12 cellular contexts compared by ENCODE assay signal in the genomic region with DNA sequence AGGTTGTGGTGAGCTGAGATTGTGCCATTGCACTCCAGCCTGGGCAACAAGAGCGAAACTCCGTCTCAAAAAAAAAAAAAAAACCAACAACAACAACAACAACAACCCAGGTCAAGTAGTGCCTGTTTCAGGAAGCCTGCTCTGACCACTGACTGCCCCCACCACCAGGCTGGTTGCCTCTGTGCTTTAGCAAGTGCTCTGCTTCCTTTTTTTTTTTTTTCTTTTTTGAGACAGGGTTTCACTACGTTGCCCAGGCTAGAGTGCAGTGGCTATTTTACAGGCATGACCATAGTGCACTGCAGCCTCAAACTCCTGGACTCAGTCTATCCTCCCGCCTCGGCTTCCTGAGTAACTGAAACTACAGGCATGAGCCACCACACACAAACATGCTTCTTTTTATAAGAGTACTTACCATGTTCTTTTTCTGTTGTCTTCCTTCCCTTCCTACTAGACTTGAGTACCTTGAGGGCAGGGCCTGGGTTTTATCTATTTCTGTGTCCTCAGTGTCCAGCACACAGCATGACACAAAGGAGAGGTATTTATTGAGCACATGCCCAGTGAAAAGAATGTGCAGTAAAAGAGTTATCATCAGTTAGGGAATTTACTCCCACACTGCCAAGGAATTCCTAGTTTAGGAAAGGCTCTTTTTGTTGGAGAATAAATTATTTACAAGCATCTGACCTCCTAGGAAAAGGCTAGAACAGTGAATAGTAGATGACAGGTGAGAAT. TPM values are rescaled to one million over a fixed set of nuclear protein-coding genes. Genes with fewer than 3 reads are reported as not detected.
DNase-seq lines count a peak whose midpoint lies in the region; ATAC-seq and TF ChIP-seq lines count a peak whose summit lies in the region.
"Had no signal": no experiment of that assay in that cellular context is flagged by ENCODE, and none has a peak within 500 bp of the region (broad histone marks: within the 10 kb centered on the region; RNA-seq: fewer than 3 reads in every experiment).

No MANE protein-coding gene starts in this region.

- intact Hi-C loops in PC-3 (cut with micrococcal nuclease), result no loop called here
- intact Hi-C loops in psoas muscle (cut with DNase I), result no loop called here

- H3K79me2 ChIP-seq in PC-3 (ENCODE audit: low read length), result no peaks in the 10 kb centered on the region
- H3K79me2 ChIP-seq: parathyroid adenoma had no signal

- WGBS in psoas muscle, 3 donors, result 63 to 81% (median 68%) methylated on average over 5 of the region's 5 CpGs

- TF ChIP-seq CTCF in PC-3 (conservative IDR thresholded peaks at IDR 0.05; ENCODE audit: low read depth, low read length), result no peak
- no peak for TF ChIP-seq CTCF in psoas muscle (IDR thresholded peaks at IDR 0.05)

- BruUV-seq in PC-3 (replicated peaks; lab: Mats Ljungman, UMichigan), result TSS peak; percentile 84

- peak overlapping the region; percentile 16; the same call in 1 of the 2 replicates for H2AFZ ChIP-seq in PC-3 (ENCODE audit: low read length)
- H2AFZ ChIP-seq: parathyroid adenoma had no signal

- peak overlapping the region; percentile 42 for H3K4me2 ChIP-seq in PC-3 (ENCODE audit: low read length)

- H3K9me3 ChIP-seq in PC-3 (ENCODE audit: low read length) (no peaks in the 10 kb centered on the region), psoas muscle (no peaks in the 10 kb centered on the region)
- no peaks in the 10 kb centered on the region for H3K9me3 ChIP-seq in effector memory CD4-positive, alpha-beta T cell (ENCODE audit: control insufficient read depth, low read length)
- H3K9me3 ChIP-seq: breast epithelium had no signal

- no peaks in the 10 kb centered on the region for H3K9me2 ChIP-seq in PC-3 (replicated peaks; ENCODE audit: low read length)

- peak overlapping the region; percentile 43 for H3K27ac ChIP-seq in PC-3 (ENCODE audit: low read length)
- peak overlapping the region; percentile 74 for H3K27ac ChIP-seq in psoas muscle
- H3K27ac ChIP-seq in effector memory CD4-positive, alpha-beta T cell (ENCODE audit: insufficient read depth, low read length, poor library complexity, severe bottlenecking), result no peak overlapping the region
- H3K27ac ChIP-seq: breast epithelium, parathyroid adenoma had no signal

- peak; percentile 90 for ATAC-seq in PC-3
- ATAC-seq in psoas muscle, result no peak

- CTCF ChIA-PET in PC-3 (lab: Charles Lee), result interaction anchor here (0.6 kb wide), 1 partner anchor 193 kb away, joined by 3 read pairs; no protein-coding TSS in a partner anchor

- H3K27me3 ChIP-seq in PC-3 (ENCODE audit: low read length), result no peaks in the 10 kb centered on the region
- no peaks in the 10 kb centered on the region for H3K27me3 ChIP-seq in psoas muscle (ENCODE audit: insufficient read depth in 3 of 3, low read length in 2 of 3)
- no peaks in the 10 kb centered on the region for H3K27me3 ChIP-seq in effector memory CD4-positive, alpha-beta T cell (replicated peaks; ENCODE audit: control insufficient read depth, insufficient read depth, low read length, poor library complexity, severe bottlenecking)
- H3K27me3 ChIP-seq: breast epithelium had no signal

- peaks cover 28% of the 10 kb centered on the region for H3K4me1 ChIP-seq in PC-3 (ENCODE audit: insufficient read depth, low read length)
- peaks cover 18% of the 10 kb centered on the region for H3K4me1 ChIP-seq in psoas muscle
- peaks cover 6% of the 10 kb centered on the region for H3K4me1 ChIP-seq in effector memory CD4-positive, alpha-beta T cell (ENCODE audit: control insufficient read depth, insufficient read depth, low read length, poor library complexity, severe bottlenecking)
- H3K4me1 ChIP-seq: breast epithelium had no signal

- DNase-seq in GM03348 (ENCODE audit: low spot score) (peak; percentile 85), PC-3 (peak; percentile 90), fibroblast of gingiva (ENCODE audit: low read depth) (peak; percentile 24), psoas muscle (no peak), cerebellar cortex (ENCODE audit: low spot score) (no peak), globus pallidus (ENCODE audit: low spot score) (no peak), mesenteric fat pad (ENCODE audit: low spot score) (no peak)
- no peak for DNase-seq in effector memory CD4-positive, alpha-beta T cell
- DNase-seq: hippocampal formation, NCI-H1092 treated with DMSO at 0.1 percent for 48 hours had no signal

- H3K4me3 ChIP-seq in PC-3 (ENCODE audit: low read length) (no peak overlapping the region), psoas muscle (no peak overlapping the region)
- H3K4me3 ChIP-seq in effector memory CD4-positive, alpha-beta T cell (ENCODE audit: insufficient read depth, low read depth, low read length, poor library complexity, severe bottlenecking), result no peak overlapping the region
- H3K4me3 ChIP-seq: breast epithelium had no signal

- H3K36me3 ChIP-seq in PC-3 (ENCODE audit: low read depth, low read length), result no peaks in the 10 kb centered on the region
- no peaks in the 10 kb centered on the region for H3K36me3 ChIP-seq in psoas muscle (ENCODE audit: insufficient read depth in 1 of 2, low read depth in 1 of 2)
- H3K36me3 ChIP-seq in effector memory CD4-positive, alpha-beta T cell (ENCODE audit: control insufficient read depth, insufficient read depth, low read length), result no peaks in the 10 kb centered on the region
- H3K36me3 ChIP-seq: breast epithelium had no signal

- POLR2A ChIA-PET in PC-3 (lab: Charles Lee; ENCODE audit: unreplicated experiment), result no interaction called here

- H3F3A ChIP-seq in PC-3 (ENCODE audit: low read length, unreplicated experiment), result peaks cover 6% of the 10 kb centered on the region

- no peak overlapping the region for H3K9ac ChIP-seq in PC-3 (ENCODE audit: low read length)
- H3K9ac ChIP-seq: parathyroid adenoma had no signal

- H4K20me1 ChIP-seq in PC-3 (ENCODE audit: low read length), result no peaks in the 10 kb centered on the region

RNA-seq across cellular contexts. Expression of gene COA7, which starts 9.9 kb away (rescaled TPM):
- total RNA-seq in PC-3 (2014; rRNA removed), result 13.0 and 17.6 TPM in 2 replicates
- total RNA-seq in psoas muscle, result 10 to 100 TPM; 25.2 to 48.8 (median 38.7) TPM
- 10 to 100 TPM; 27.4 to 41.8 (median 30.5) TPM for polyA plus RNA-seq in psoas muscle
- 24.5 TPM for total RNA-seq in mesenteric fat pad

RNA-seq across cellular contexts. Expression of gene ZYG11B, which starts 18.2 kb away (rescaled TPM):
- total RNA-seq in PC-3 (2014; rRNA removed) (19.8 and 23.4 TPM in 2 replicates), psoas muscle (100 to 1,000 TPM in 2 of 4 donors, 10 to 100 TPM in 2; 72.0 to 152 (median 97.1) TPM), mesenteric fat pad (33.0 TPM)
- polyA plus RNA-seq in psoas muscle, result 10 to 100 TPM; 11.4 to 91.0 (median 24.4) TPM

Comparison
In these comparisons a context has a peak if more than half of its experiments do, and no peak if none do; other contexts are left out.
1. DNase-seq: peak in GM03348 (single experiment), PC-3 (single experiment) and fibroblast of gingiva (single experiment); none in psoas muscle (0 of 2), effector memory CD4-positive, alpha-beta T cell (0 of 3), cerebellar cortex (single experiment), globus pallidus (single experiment) and mesenteric fat pad (single experiment).